In the genomic region with DNA sequence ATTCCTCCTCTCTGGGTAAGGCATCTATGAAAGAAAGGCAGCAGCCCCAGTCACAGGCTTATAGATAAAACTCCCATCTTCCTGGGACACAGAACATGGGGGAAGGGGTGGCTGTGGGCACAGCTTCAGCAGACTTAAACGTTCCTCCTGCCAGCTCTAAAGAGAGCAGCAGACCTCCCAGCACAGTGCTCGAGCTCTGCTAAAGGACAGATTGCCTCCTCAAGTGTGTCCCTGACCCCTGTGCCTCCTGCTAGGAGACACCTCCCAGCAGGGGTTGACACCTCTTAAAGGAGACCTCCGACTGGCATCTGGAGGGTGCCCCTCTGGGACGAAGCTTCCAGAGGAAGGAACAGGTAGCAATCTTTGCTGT, we compare ENCODE assay signal across 11 cellular contexts.
A peak's percentile ranks its signal among the peaks of the same experiment; 100 is the strongest.
DNase-seq lines count a peak whose midpoint lies in the region; ATAC-seq, FAIRE-seq and TF ChIP-seq lines count a peak whose summit lies in the region.
"Had no signal": no experiment of that assay in that cellular context is flagged by ENCODE, and none has a peak within 500 bp of the region (broad histone marks: within the 10 kb centered on the region; RNA-seq: fewer than 3 reads in every experiment).

No MANE protein-coding gene starts in this region.

- peaks cover 35% of the 10 kb centered on the region for H3K4me1 Mint-ChIP-seq in activated naive CD4-positive, alpha-beta T cell treated with anti-CD3 and anti-CD28 coated beads, Interleukin-2, amount 10 ng/mL, durations not matched to agents 7 days and 5 days
- H3K4me1 Mint-ChIP-seq in activated T-helper 2 cell treated with anti-CD3 and anti-CD28 coated beads, Interferon-gamma antibody, Interleukin-2, Interleukin-4, amounts not matched to agents 10 μg/mL and 5 μg/mL and 100 μg/mL, durations not matched to agents 14 hours and 24 hours and 36 hours (ENCODE audit: low read depth): peaks cover 24% of the 10 kb centered on the region

- no peak for ATAC-seq in activated naive CD4-positive, alpha-beta T cell treated with anti-CD3 and anti-CD28 coated beads, Interleukin-2, amount 50 U/mL, for 72 hours
- ATAC-seq in HG03571 (IDR thresholded peaks at IDR 0.05; ENCODE audit: unreplicated experiment) (peak; percentile 19), HG03139 (IDR thresholded peaks at IDR 0.05; ENCODE audit: unreplicated experiment) (no peak)

- peaks cover 54% of the 10 kb centered on the region for H3K36me3 Mint-ChIP-seq in activated naive CD4-positive, alpha-beta T cell treated with anti-CD3 and anti-CD28 coated beads, Interleukin-2, amount 10 ng/mL, durations not matched to agents 7 days and 5 days
- peaks cover 28 to 43% of the 10 kb centered on the region in 2 donors for H3K36me3 Mint-ChIP-seq in activated naive CD4-positive, alpha-beta T cell treated with anti-CD3 and anti-CD28 coated beads, Interleukin-2, amount 50 U/mL, for 72 hours
- peaks cover 23% of the 10 kb centered on the region for H3K36me3 Mint-ChIP-seq in activated T-helper 2 cell treated with anti-CD3 and anti-CD28 coated beads, Interferon-gamma antibody, Interleukin-2, Interleukin-4, amounts not matched to agents 10 μg/mL and 5 μg/mL and 100 μg/mL, durations not matched to agents 14 hours and 24 hours and 36 hours (ENCODE audit: low read depth)

- H3K4me1 ChIP-seq in endothelial cell of umbilical vein (ENCODE audit: control insufficient read depth, extremely low read depth, insufficient read depth, low read length): no peaks in the 10 kb centered on the region
- peaks cover 0 to 14% (median 4%) of the 10 kb centered on the region in 5 donors for H3K4me1 ChIP-seq in subcutaneous abdominal adipose tissue (ENCODE audit: control insufficient read depth in 5 of 5, insufficient read depth in 5 of 5, low read length in 5 of 5)
- H3K4me1 ChIP-seq: BE2C had no signal

- CTCF ChIA-PET in activated naive CD4-positive, alpha-beta T cell treated with anti-CD3 and anti-CD28 coated beads, Interleukin-2, amount 10 ng/mL, durations not matched to agents 7 days and 5 days (lab: Charles Lee): interaction anchor here (1.0 kb wide), 1 partner anchor 9 kb away, joined by 3 read pairs; no protein-coding TSS in a partner anchor
- CTCF ChIA-PET in endothelial cell of umbilical vein (lab: Charles Lee): interaction anchor here (2.0 kb wide), 1 partner anchor 9 kb away, joined by 4 read pairs; no protein-coding TSS in a partner anchor

- H2AFZ ChIP-seq in endothelial cell of umbilical vein (ENCODE audit: low read depth, low read length): peak overlapping the region; percentile 59

- H3K36me3 ChIP-seq in endothelial cell of umbilical vein (ENCODE audit: control insufficient read depth in 2 of 2, extremely low read depth in 1 of 2, insufficient read depth in 2 of 2, low read length in 2 of 2) (no peaks in the 10 kb centered on the region), subcutaneous abdominal adipose tissue (ENCODE audit: control insufficient read depth in 5 of 5, insufficient read depth in 5 of 5, low read length in 5 of 5) (no peaks in the 10 kb centered on the region)
- H3K36me3 ChIP-seq: BE2C had no signal

- no peak overlapping the region for H3K4me2 ChIP-seq in endothelial cell of umbilical vein (ENCODE audit: insufficient read depth, low read length)

- no peak for FAIRE-seq in endothelial cell of umbilical vein (lab: Jason Lieb, UNC)
- FAIRE-seq: RCC 7860 had no signal

- no peak overlapping the region for H3K4me3 ChIP-seq in endothelial cell of umbilical vein (replicated peaks in 1 of 3; ENCODE audit: insufficient read depth in 1 of 3, low read depth in 1 of 3, low read length in 3 of 3)
- H3K4me3 ChIP-seq in subcutaneous abdominal adipose tissue (ENCODE audit: low read depth in 1 of 5, low read length in 5 of 5): peak overlapping the region in 3 of 5 donors; percentile 26 to 57 (median 42)

- H3K9me3 ChIP-seq in endothelial cell of umbilical vein (replicated peaks; ENCODE audit: control insufficient read depth, insufficient read depth, low read length) (no peaks in the 10 kb centered on the region), subcutaneous abdominal adipose tissue (ENCODE audit: control insufficient read depth in 5 of 5, low read length in 5 of 5) (no peaks in the 10 kb centered on the region)
- H3K9me3 ChIP-seq: BE2C had no signal

- H4K20me1 ChIP-seq in endothelial cell of umbilical vein (replicated peaks; ENCODE audit: control insufficient read depth, extremely low read depth, insufficient read depth, low read length): no peaks in the 10 kb centered on the region

- no peak overlapping the region for H3K9ac ChIP-seq in endothelial cell of umbilical vein (replicated peaks; ENCODE audit: extremely low read depth, insufficient read depth, low read length)
- no peak overlapping the region for H3K9ac ChIP-seq in subcutaneous abdominal adipose tissue (ENCODE audit: low read length in 5 of 5)

- peak overlapping the region; percentile 90 for H3K27ac Mint-ChIP-seq in activated naive CD4-positive, alpha-beta T cell treated with anti-CD3 and anti-CD28 coated beads, Interleukin-2, amount 10 ng/mL, durations not matched to agents 7 days and 5 days
- H3K27ac Mint-ChIP-seq in activated naive CD4-positive, alpha-beta T cell treated with anti-CD3 and anti-CD28 coated beads, Interleukin-2, amount 50 U/mL, for 72 hours: peak overlapping the region in 1 of 2 donors; percentile 60
- no peak overlapping the region for H3K27ac Mint-ChIP-seq in activated T-helper 2 cell treated with anti-CD3 and anti-CD28 coated beads, Interferon-gamma antibody, Interleukin-2, Interleukin-4, amounts not matched to agents 10 μg/mL and 5 μg/mL and 100 μg/mL, durations not matched to agents 14 hours and 24 hours and 36 hours

- H3K9me3 Mint-ChIP-seq in activated naive CD4-positive, alpha-beta T cell treated with anti-CD3 and anti-CD28 coated beads, Interleukin-2, amount 10 ng/mL, durations not matched to agents 7 days and 5 days: peaks cover 39% of the 10 kb centered on the region
- peaks cover 16 to 18% of the 10 kb centered on the region in 2 donors for H3K9me3 Mint-ChIP-seq in activated naive CD4-positive, alpha-beta T cell treated with anti-CD3 and anti-CD28 coated beads, Interleukin-2, amount 50 U/mL, for 72 hours
- H3K9me3 Mint-ChIP-seq in activated T-helper 2 cell treated with anti-CD3 and anti-CD28 coated beads, Interferon-gamma antibody, Interleukin-2, Interleukin-4, amounts not matched to agents 10 μg/mL and 5 μg/mL and 100 μg/mL, durations not matched to agents 14 hours and 24 hours and 36 hours: peaks cover 37% of the 10 kb centered on the region

- H3K27me3 ChIP-seq in endothelial cell of umbilical vein (ENCODE audit: control insufficient read depth in 2 of 2, insufficient read depth in 2 of 2, low read length in 2 of 2): no peaks in the 10 kb centered on the region
- H3K27me3 ChIP-seq in subcutaneous abdominal adipose tissue (ENCODE audit: control insufficient read depth in 5 of 5, insufficient read depth in 4 of 5, low read length in 5 of 5): peaks cover 0 to 20% (median 0%) of the 10 kb centered on the region in 5 donors
- H3K27me3 ChIP-seq: BE2C had no signal

- no peak for TF ChIP-seq POLR2A in endothelial cell of umbilical vein (IDR thresholded peaks at IDR 0.05; ENCODE audit: low read depth, low read length)

- TF ChIP-seq CTCF in endothelial cell of umbilical vein (IDR thresholded peaks at IDR 0.05; ENCODE audit: extremely low read depth in 1 of 2, insufficient read depth in 1 of 2, low read depth in 1 of 2, low read length in 2 of 2): no peak

- no peaks in the 10 kb centered on the region for H3K27me3 Mint-ChIP-seq in activated naive CD4-positive, alpha-beta T cell treated with anti-CD3 and anti-CD28 coated beads, Interleukin-2, amount 10 ng/mL, durations not matched to agents 7 days and 5 days
- no peaks in the 10 kb centered on the region for H3K27me3 Mint-ChIP-seq in activated T-helper 2 cell treated with anti-CD3 and anti-CD28 coated beads, Interferon-gamma antibody, Interleukin-2, Interleukin-4, amounts not matched to agents 10 μg/mL and 5 μg/mL and 100 μg/mL, durations not matched to agents 14 hours and 24 hours and 36 hours (ENCODE audit: low read depth)

- POLR2A ChIA-PET in endothelial cell of umbilical vein (lab: Charles Lee): no interaction called here

- dilution Hi-C loops in endothelial cell of umbilical vein (cut with MboI; ENCODE audit: extremely low pct_ligation_motif_present, low sequenced_read_pairs): no loop called here

- no peaks in the 10 kb centered on the region for H3K9me1 ChIP-seq in endothelial cell of umbilical vein (replicated peaks; ENCODE audit: control insufficient read depth, extremely low read depth, insufficient read depth, low read length)

- no TSS peak for BruUV-seq in endothelial cell of umbilical vein (replicated peaks; lab: Mats Ljungman, UMichigan)

- no peaks in the 10 kb centered on the region for H3K79me2 ChIP-seq in endothelial cell of umbilical vein (ENCODE audit: control insufficient read depth, insufficient read depth, low read length)

- no peak overlapping the region for H3K27ac ChIP-seq in endothelial cell of umbilical vein (ENCODE audit: insufficient read depth, low read depth, low read length)
- H3K27ac ChIP-seq in subcutaneous abdominal adipose tissue (ENCODE audit: low read depth, low read length): no peak overlapping the region

- intact Hi-C loops in endothelial cell of umbilical vein (cut with micrococcal nuclease): no loop called here
- intact Hi-C loops in activated T-helper 2 cell treated with anti-CD3 and anti-CD28 coated beads, Interferon-gamma antibody, Interleukin-2, Interleukin-4, amounts not matched to agents 10 μg/mL and 5 μg/mL and 100 μg/mL, durations not matched to agents 14 hours and 24 hours and 36 hours (cut with micrococcal nuclease): no loop called here

- DNase-seq in activated naive CD4-positive, alpha-beta T cell treated with anti-CD3 and anti-CD28 coated beads, Interleukin-2, amount 10 ng/mL, durations not matched to agents 7 days and 5 days: no peak
- DNase-seq in activated naive CD4-positive, alpha-beta T cell treated with anti-CD3 and anti-CD28 coated beads, Interleukin-2, amount 50 U/mL, for 72 hours (ENCODE audit: low spot score in 2 of 2): no peak
- DNase-seq in endothelial cell of umbilical vein (ENCODE audit: low read depth, low spot score) (no peak), Ammon's horn (ENCODE audit: low spot score) (no peak)
- no peak for DNase-seq in activated T-helper 2 cell treated with anti-CD3 and anti-CD28 coated beads, Interferon-gamma antibody, Interleukin-2, Interleukin-4, amounts not matched to agents 10 μg/mL and 5 μg/mL and 100 μg/mL, durations not matched to agents 14 hours and 24 hours and 36 hours (ENCODE audit: low spot score)
- DNase-seq: MV-4-11 had no signal

- peak overlapping the region; percentile 15 for H3K4me3 Mint-ChIP-seq in activated naive CD4-positive, alpha-beta T cell treated with anti-CD3 and anti-CD28 coated beads, Interleukin-2, amount 10 ng/mL, durations not matched to agents 7 days and 5 days
- H3K4me3 Mint-ChIP-seq in activated T-helper 2 cell treated with anti-CD3 and anti-CD28 coated beads, Interferon-gamma antibody, Interleukin-2, Interleukin-4, amounts not matched to agents 10 μg/mL and 5 μg/mL and 100 μg/mL, durations not matched to agents 14 hours and 24 hours and 36 hours (ENCODE audit: low read depth): no peak overlapping the region

TF ChIP-seq in endothelial cell of umbilical vein, 7 proteins besides CTCF, POLR2A, EP300 and RAD21 (continues in another document):
- no peak for TF ChIP-seq POLR2AphosphoS5 (IDR thresholded peaks at IDR 0.05; ENCODE audit: insufficient read depth, low read depth, low read length)

Comparison
In these comparisons a context has a peak if more than half of its experiments do, and no peak if none do; other contexts are left out.
1. H3K4me3 ChIP-seq: peak in subcutaneous abdominal adipose tissue (3 of 5); none in endothelial cell of umbilical vein (0 of 3).